ENCODE assay signal across 10 cellular contexts in genomic region chr2:38147333-38148121, GRCh38.
A peak's percentile ranks its signal among the peaks of the same experiment; 100 is the strongest.
DNase-seq lines count a peak whose midpoint lies in the region; ATAC-seq and TF ChIP-seq lines count a peak whose summit lies in the region.
"Had no signal": no experiment of that assay in that cellular context is flagged by ENCODE, and none has a peak within 500 bp of the region (broad histone marks: within the 10 kb centered on the region; RNA-seq: fewer than 3 reads in every experiment).

No MANE protein-coding gene starts in this region.

- H3K4me1 Mint-ChIP-seq in osteocyte (ENCODE audit: unreplicated experiment): no peaks in the 10 kb centered on the region

- no peak overlapping the region for H2AFZ ChIP-seq in ACC112 (ENCODE audit: low read length, unreplicated experiment)

- H3K27me3 ChIP-seq in ACC112 (ENCODE audit: insufficient read depth, low read length) (no peaks in the 10 kb centered on the region), HUES48 (ENCODE audit: control insufficient read depth, insufficient read depth, low read length) (no peaks in the 10 kb centered on the region)

- no peak overlapping the region for H3K9ac ChIP-seq in HUES48 (ENCODE audit: low read depth, low read length)

- H3K9me3 Mint-ChIP-seq in osteocyte (ENCODE audit: unreplicated experiment): no peaks in the 10 kb centered on the region
- H3K9me3 Mint-ChIP-seq: nephron had no signal

- TF ChIP-seq CTCF in cardiac fibroblast (IDR thresholded peaks at IDR 0.05; ENCODE audit: low read depth, low read length) (no peak), osteocyte (IDR thresholded peaks at IDR 0.05) (no peak), GM10266 (IDR thresholded peaks at IDR 0.05; ENCODE audit: control insufficient read depth, insufficient read depth, low read depth, missing control alignments) (no peak)

- DNase-seq in cardiac fibroblast (ENCODE audit: low read depth in 2 of 2) (peak; percentile 60 to 85), osteocyte (ENCODE audit: extremely low spot score, unreplicated experiment) (no peak), activated T-cell treated with anti-CD3 and anti-CD28 coated beads for 4 hours (no peak), NCI-H748 (lab: John Stamatoyannopoulos, UW; ENCODE audit: unreplicated experiment) (no peak), GM10266 (ENCODE audit: extremely low spot score) (no peak)
- DNase-seq: SHP77 had no signal

- peaks cover 47% of the 10 kb centered on the region for H3K4me1 ChIP-seq in ACC112 (ENCODE audit: control insufficient read depth, insufficient read depth, low read length, unreplicated experiment)
- H3K4me1 ChIP-seq in HUES48 (ENCODE audit: control insufficient read depth, insufficient read depth, low read length): peaks cover 9% of the 10 kb centered on the region

- H3K27ac ChIP-seq in ACC112 (ENCODE audit: low read depth, low read length) (peak overlapping the region; percentile 99), HUES48 (ENCODE audit: low read depth, low read length) (peak overlapping the region; percentile 98)

- no peaks in the 10 kb centered on the region for H3K79me2 ChIP-seq in ACC112 (ENCODE audit: control insufficient read depth, insufficient read depth, low read length, unreplicated experiment)

- peak overlapping the region; percentile 56 for H3K4me3 Mint-ChIP-seq in osteocyte (ENCODE audit: unreplicated experiment)

- peak overlapping the region; percentile 53 for H3K4me3 ChIP-seq in ACC112 (ENCODE audit: low read depth, low read length)
- no peak overlapping the region for H3K4me3 ChIP-seq in HUES48 (ENCODE audit: low read depth, low read length)
- no peak overlapping the region for H3K4me3 ChIP-seq in cardiac fibroblast (replicated peaks in 1 of 2; ENCODE audit: low read depth in 2 of 2, low read length in 2 of 2)

- H3K9me3 ChIP-seq in HUES48 (ENCODE audit: control insufficient read depth, insufficient read depth, low read length): peaks cover 5% of the 10 kb centered on the region

- H3K27ac Mint-ChIP-seq in osteocyte (ENCODE audit: unreplicated experiment): no peak overlapping the region

- H3K27me3 Mint-ChIP-seq in osteocyte (ENCODE audit: unreplicated experiment): no peaks in the 10 kb centered on the region

- H3K36me3 ChIP-seq in ACC112 (ENCODE audit: insufficient read depth, low read length): peaks cover 12% of the 10 kb centered on the region
- no peaks in the 10 kb centered on the region for H3K36me3 ChIP-seq in HUES48 (ENCODE audit: control insufficient read depth, insufficient read depth, low read length)

- no peak for ATAC-seq in GM19467 (IDR thresholded peaks at IDR 0.05; ENCODE audit: unreplicated experiment)

- no peaks in the 10 kb centered on the region for H3K36me3 Mint-ChIP-seq in osteocyte (ENCODE audit: unreplicated experiment)

Comparison
In these comparisons a context has a peak if more than half of its experiments do, and no peak if none do; other contexts are left out.
1. DNase-seq: peak in cardiac fibroblast (2 of 2); none in osteocyte (single experiment), activated T-cell treated with anti-CD3 and anti-CD28 coated beads for 4 hours (single experiment), NCI-H748 (single experiment) and GM10266 (single experiment).